In the genomic region with DNA sequence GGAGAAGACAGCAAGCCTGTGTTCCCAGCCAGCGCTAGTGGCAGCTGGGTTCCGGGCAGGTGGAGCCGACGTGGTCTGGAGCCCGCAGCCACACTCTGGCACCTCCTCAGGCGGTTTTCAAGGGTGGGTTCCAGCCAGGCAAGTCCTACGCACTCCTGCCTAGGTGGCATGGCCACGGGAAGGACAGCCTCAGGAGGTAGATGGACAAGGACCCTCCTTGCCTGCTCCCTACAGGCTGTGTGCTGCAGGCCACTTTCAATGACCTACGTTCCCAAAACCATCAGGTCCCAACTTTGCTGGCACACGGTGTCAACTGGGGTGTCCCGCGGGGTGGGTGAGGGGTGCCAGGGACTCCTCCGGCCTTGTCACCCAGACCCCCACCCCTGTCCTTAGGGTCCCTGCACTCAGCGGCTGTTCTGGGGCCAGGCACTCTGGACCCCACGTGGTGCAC, we compare ENCODE assay signal across 18 cellular contexts. TPM values are rescaled to one million over a fixed set of nuclear protein-coding genes. Genes with fewer than 3 reads are reported as not detected.
A peak's percentile ranks its signal among the peaks of the same experiment; 100 is the strongest.
DNase-seq lines count a peak whose midpoint lies in the region; ATAC-seq, FAIRE-seq and TF ChIP-seq lines count a peak whose summit lies in the region.
"Had no signal": no experiment of that assay in that cellular context is flagged by ENCODE, and none has a peak within 500 bp of the region (broad histone marks: within the 10 kb centered on the region; RNA-seq: fewer than 3 reads in every experiment).

No MANE protein-coding gene starts in this region.

- H3K4me3 ChIP-seq in body of pancreas (no peak overlapping the region), osteoblast (ENCODE audit: insufficient read depth, low read length) (no peak overlapping the region)

- H4K91ac ChIP-seq in H9 (ENCODE audit: insufficient read length, low read depth, low read length) = no peak overlapping the region

- peak; percentile 11 for ATAC-seq in body of pancreas
- ATAC-seq in GM18511 (IDR thresholded peaks at IDR 0.05; ENCODE audit: unreplicated experiment) = no peak

- H3K79me1 ChIP-seq in H9 (ENCODE audit: insufficient read depth, low read depth, low read length, poor library complexity, severe bottlenecking) = no peaks in the 10 kb centered on the region

- peaks cover under 1 to 14% (median 6%) of the 10 kb centered on the region in 3 experiments; a peak in 5 of 7 replicates for H3K36me3 Mint-ChIP-seq in H9 (ENCODE audit: insufficient read depth in 1 of 3, low read depth in 3 of 3)

- no peak overlapping the region for H2BK120ac ChIP-seq in H9 (ENCODE audit: low read depth, low read length, poor library complexity, severe bottlenecking)

- H3K23ac ChIP-seq in H9 (ENCODE audit: insufficient read length, low read depth, low read length) = no peak overlapping the region

- no peak for FAIRE-seq in HTR-8/SVneo (lab: Jason Lieb, UNC)
- FAIRE-seq: A204.1, TTC549 had no signal

- H4K8ac ChIP-seq in H9 (replicated peaks; ENCODE audit: insufficient read length, low read depth, low read length) = no peak overlapping the region

- no peaks in the 10 kb centered on the region for H3K79me2 ChIP-seq in H9 (ENCODE audit: insufficient read depth, low read length)
- H3K79me2 ChIP-seq in osteoblast (ENCODE audit: insufficient read depth, low read length) = no peaks in the 10 kb centered on the region

- H3K4me1 Mint-ChIP-seq in H9 = no peaks in the 10 kb centered on the region

- no peak overlapping the region for H2BK20ac ChIP-seq in H9 (ENCODE audit: low read depth, low read length, poor library complexity, severe bottlenecking)

- no peak overlapping the region for H4K5ac ChIP-seq in H9 (ENCODE audit: insufficient read length, low read depth, low read length)

- H2AFZ ChIP-seq in H9 (ENCODE audit: low read length) (no peak overlapping the region), osteoblast (ENCODE audit: low read length) (no peak overlapping the region)

- H3K27me3 ChIP-seq in H9 (ENCODE audit: insufficient read depth, low read length) = no peaks in the 10 kb centered on the region
- H3K27me3 ChIP-seq in body of pancreas = no peaks in the 10 kb centered on the region
- H3K27me3 ChIP-seq in osteoblast (ENCODE audit: insufficient read depth, low read length) = no peaks in the 10 kb centered on the region

- DNase-seq in NCI-H748 (lab: John Stamatoyannopoulos, UW; ENCODE audit: unreplicated experiment) = peak; percentile 30
- DNase-seq in NCI-H748 treated with DMSO at 0.1 percent for 48 hours (lab: John Stamatoyannopoulos, UW) = no peak
- peak; percentile 38 for DNase-seq in H9
- DNase-seq in body of pancreas = peak in 1 of 4 donors; percentile 19
- peak; percentile 41 for DNase-seq in osteoblast (ENCODE audit: insufficient read length, low spot score, missing footprints)
- DNase-seq in HTR-8/SVneo (ENCODE audit: insufficient read length, low spot score) = no peak
- DNase-seq in KG1 (lab: John Stamatoyannopoulos, UW) = no peak
- DNase-seq: activated CD4-positive, alpha-beta memory T cell treated with anti-CD3 and anti-CD28 coated beads for 36 hours; activated gamma-delta T cell treated with Interleukin-2 at 50 U/mL for 16 hours; GF-D8; HCEC 1CT; NCI-H2029 had no signal

- intact Hi-C loops in body of pancreas (cut with DNase I) = loop anchor here (10.0 kb wide), 1 partner anchor 530 kb away; no protein-coding TSS in a partner anchor

- no peaks in the 10 kb centered on the region for H3K23me2 ChIP-seq in H9 (ENCODE audit: insufficient read length, low read depth, low read length, poor library complexity, severe bottlenecking)

- TF ChIP-seq CTCF in H9 (conservative IDR thresholded peaks at IDR 0.05) (no peak), body of pancreas (IDR thresholded peaks at IDR 0.05) (no peak), osteoblast (IDR thresholded peaks at IDR 0.05; ENCODE audit: extremely low read depth, low read depth, low read length) (no peak)

- WGBS in H9 (ENCODE audit: extremely low coverage, insufficient read length, low lambda C conversion rate) = no CpG with 5 or more reads among the region's 15 CpGs
- WGBS in body of pancreas, 2 donors = 52 to 57% methylated on average over 7 to 15 of the region's 15 CpGs

- H3K27ac ChIP-seq in H9 (ENCODE audit: insufficient read length, low read depth, low read length) (no peak overlapping the region), body of pancreas (no peak overlapping the region), osteoblast (ENCODE audit: low read depth, low read length) (no peak overlapping the region)

- H4K20me1 ChIP-seq in H9 (ENCODE audit: control insufficient read depth, insufficient read depth, insufficient read length) (no peaks in the 10 kb centered on the region), osteoblast (ENCODE audit: insufficient read depth, low read length) (no peaks in the 10 kb centered on the region)

- H3K4me3 Mint-ChIP-seq in H9 = no peak overlapping the region
- H3K4me3 Mint-ChIP-seq: activated CD4-positive, alpha-beta memory T cell treated with anti-CD3 and anti-CD28 coated beads for 36 hours; nephron; stimulated activated naive CD8-positive, alpha-beta T cell treated with anti-CD3 and anti-CD28 coated beads, Interleukin-15, Interleukin-2, amounts not matched to agents 100 ng/mL and 50 ng/mL, for 24 hours had no signal

- H3K9me3 ChIP-seq in H9 (ENCODE audit: control insufficient read depth, low read depth, low read length) (no peaks in the 10 kb centered on the region), body of pancreas (no peaks in the 10 kb centered on the region), osteoblast (ENCODE audit: low read depth, low read length) (no peaks in the 10 kb centered on the region)

- H2BK15ac ChIP-seq in H9 (ENCODE audit: low read depth, low read length) = no peak overlapping the region

- peaks cover 9% of the 10 kb centered on the region for H3K27me3 Mint-ChIP-seq in H9 (ENCODE audit: low read depth)

- H3K4ac ChIP-seq in H9 (ENCODE audit: low read depth, low read length) = no peak overlapping the region

- H3K18ac ChIP-seq in H9 (ENCODE audit: insufficient read length, low read depth, low read length) = no peak overlapping the region

- H3K4me1 ChIP-seq in H9 (ENCODE audit: insufficient read depth, low read length) (no peaks in the 10 kb centered on the region), body of pancreas (no peaks in the 10 kb centered on the region), osteoblast (ENCODE audit: insufficient read depth, low read length) (no peaks in the 10 kb centered on the region)

- no peak overlapping the region for H3K14ac ChIP-seq in H9 (ENCODE audit: insufficient read depth, low read length)

- H3K9ac ChIP-seq in H9 (ENCODE audit: extremely low read depth, insufficient read length, low read length) = no peak overlapping the region

- no peaks in the 10 kb centered on the region; a peak in 1 of 5 replicates for H3K9me3 Mint-ChIP-seq in H9
- H3K9me3 Mint-ChIP-seq: activated CD4-positive, alpha-beta memory T cell treated with anti-CD3 and anti-CD28 coated beads for 36 hours; nephron; stimulated activated naive CD8-positive, alpha-beta T cell treated with anti-CD3 and anti-CD28 coated beads, Interleukin-15, Interleukin-2, amounts not matched to agents 100 ng/mL and 50 ng/mL, for 24 hours had no signal

- peaks cover 0 to 6% of the 10 kb centered on the region in 2 donors for H3K36me3 ChIP-seq in body of pancreas (replicated peaks in 1 of 2; ENCODE audit: insufficient read depth in 1 of 2, low read depth in 2 of 2)
- peaks cover 16% of the 10 kb centered on the region for H3K36me3 ChIP-seq in osteoblast (ENCODE audit: insufficient read depth, low read length)

- no peak overlapping the region for H3T11ph ChIP-seq in H9 (ENCODE audit: low read length)

- no peak overlapping the region for H3K56ac ChIP-seq in H9 (ENCODE audit: insufficient read length, low read depth, low read length)

- no peak overlapping the region for H2BK5ac ChIP-seq in H9 (ENCODE audit: insufficient read length, low read length)

- no peak overlapping the region for H2AK5ac ChIP-seq in H9 (ENCODE audit: insufficient read length, low read length)

- H3K4me2 ChIP-seq in H9 (ENCODE audit: insufficient read depth, insufficient read length, low read length) = no peak overlapping the region
- no peak overlapping the region for H3K4me2 ChIP-seq in osteoblast (ENCODE audit: insufficient read depth, low read length)

- TF ChIP-seq POLR2A in body of pancreas (IDR thresholded peaks at IDR 0.05) = peak in 1 of 3 donors; percentile 16

- H3K27ac Mint-ChIP-seq in H9 = no peak overlapping the region
- H3K27ac Mint-ChIP-seq: activated CD4-positive, alpha-beta memory T cell treated with anti-CD3 and anti-CD28 coated beads for 36 hours; nephron; stimulated activated naive CD8-positive, alpha-beta T cell treated with anti-CD3 and anti-CD28 coated beads, Interleukin-15, Interleukin-2, amounts not matched to agents 100 ng/mL and 50 ng/mL, for 24 hours had no signal

- no peak overlapping the region for H2BK12ac ChIP-seq in H9 (ENCODE audit: insufficient read length, low read depth, low read length)

RNA-seq across cellular contexts. Expression of gene PTGER3, which starts 6.7 kb away (rescaled TPM):
- total RNA-seq in H9 (2021) = 0.26 TPM in 2 replicates
- total RNA-seq in body of pancreas = 10 to 100 TPM; 15.0 to 65.3 TPM
- not detected in 2 replicates for total RNA-seq in osteoblast
- total RNA-seq: activated CD4-positive, alpha-beta memory T cell treated with anti-CD3 and anti-CD28 coated beads for 36 hours; dermis microvascular lymphatic vessel endothelial cell had no signal

RNA-seq across cellular contexts. Expression of gene ZRANB2, which starts 26.5 kb away (rescaled TPM):
- total RNA-seq in H9 (2021) (91.0 and 103 TPM in 2 replicates), body of pancreas (10 to 100 TPM; 55.7 to 56.0 TPM), osteoblast (33.7 and 36.2 TPM in 2 replicates)

Comparison
In these comparisons a context has a peak if more than half of its experiments do, and no peak if none do; other contexts are left out.
1. DNase-seq: peak in NCI-H748 (single experiment), H9 (single experiment) and osteoblast (single experiment); none in NCI-H748 treated with DMSO at 0.1 percent for 48 hours (single experiment), HTR-8/SVneo (single experiment) and KG1 (single experiment).
2. RNA of gene PTGER3, which starts 6.7 kb away (total RNA-seq): 15.0 to 65.3 TPM in body of pancreas; 0.26 TPM in H9 and not detected in osteoblast; every median in the first group is over 10 times any median in the second.